In genomic region chr15:52115598-52116427, GRCh38 we compare ENCODE assay signal across 1 cellular context.
TF ChIP-seq lines count a peak whose summit lies in the region.

No MANE protein-coding gene starts in this region.

TF ChIP-seq in K562, 482 proteins besides CTCF, POLR2A, EP300 and RAD21 (continued from another document):
- TF ChIP-seq PHF20 (IDR thresholded peaks at IDR 0.05; ENCODE audit: partially characterized antibody) (no peak), NR2C1 (IDR thresholded peaks at IDR 0.05) (peak; percentile 37), NR2C1 (tag; IDR thresholded peaks at IDR 0.05) (peak; percentile 44; the same call in 1 of the 2 replicates), ILK (tag; IDR thresholded peaks at IDR 0.05; ENCODE audit: borderline replicate concordance, low read depth) (no peak), ZNF239 (CRISPR knock-in tag; IDR thresholded peaks at IDR 0.05) (no peak), DLX4 (CRISPR knock-in tag; IDR thresholded peaks at IDR 0.05) (no peak), EHMT2 (IDR thresholded peaks at IDR 0.05) (peak; percentile 48), ZNF699 (CRISPR knock-in tag; IDR thresholded peaks at IDR 0.05; ENCODE audit: insufficient replicate concordance) (no peak), TAL1 (IDR thresholded peaks at IDR 0.05) (peak; percentile 24; the same call in 1 of the 2 replicates), ARID3A (IDR thresholded peaks at IDR 0.05; ENCODE audit: borderline replicate concordance, low read depth, low read length) (peak; percentile 19; the same call in 1 of the 2 replicates), CBFA2T3 (IDR thresholded peaks at IDR 0.05) (peak; percentile 59), KLF6 (CRISPR knock-in tag; IDR thresholded peaks at IDR 0.05; ENCODE audit: borderline replicate concordance) (no peak), ARNT (IDR thresholded peaks at IDR 0.05) (no peak), TFAM (CRISPR knock-in tag; conservative IDR thresholded peaks at IDR 0.05) (no peak), TEAD4 (IDR thresholded peaks at IDR 0.05; ENCODE audit: low read length) (peak; percentile 47; the same call in 1 of the 2 replicates), TEAD4 (CRISPR knock-in tag; IDR thresholded peaks at IDR 0.05; ENCODE audit: borderline replicate concordance) (no peak), TCF3 (CRISPR knock-in tag; IDR thresholded peaks at IDR 0.05) (peak; percentile 61), L3MBTL2 (IDR thresholded peaks at IDR 0.05) (no peak), PCBP2 (IDR thresholded peaks at IDR 0.05; ENCODE audit: low read depth, low read length, poor library complexity, severe bottlenecking) (no peak), ARID1B (IDR thresholded peaks at IDR 0.05) (peak; percentile 50), HMBOX1 (IDR thresholded peaks at IDR 0.05) (peak; percentile 94), IRF9 (tag; IDR thresholded peaks at IDR 0.05) (peak; percentile 34; the same call in 1 of the 2 replicates), CEBPB (tag; IDR thresholded peaks at IDR 0.05) (peak; percentile 77), XRCC4 (IDR thresholded peaks at IDR 0.05; ENCODE audit: extremely low read depth, insufficient read depth, insufficient read length) (no peak), FOXM1 (IDR thresholded peaks at IDR 0.05; ENCODE audit: low read depth) (no peak), FOXM1 (CRISPR knock-in tag; IDR thresholded peaks at IDR 0.05; ENCODE audit: low read depth) (no peak), ZEB2 (IDR thresholded peaks at IDR 0.05) (no peak), ZNF224 (CRISPR knock-in tag; IDR thresholded peaks at IDR 0.05) (no peak), RREB1 (CRISPR knock-in tag; IDR thresholded peaks at IDR 0.05) (no peak), CEBPG (CRISPR knock-in tag; IDR thresholded peaks at IDR 0.05) (no peak), CEBPG (tag; conservative IDR thresholded peaks at IDR 0.05 in 1 of 2, IDR thresholded peaks at IDR 0.05 in 1 of 2) (peak; percentile 44 to 46; a peak in 1 of 4 replicates), RBM34 (IDR thresholded peaks at IDR 0.05; ENCODE audit: borderline replicate concordance, insufficient read depth, low read length) (no peak), SUPT5H (IDR thresholded peaks at IDR 0.05) (no peak), TBP (optimal IDR thresholded peaks at IDR 0.05; ENCODE audit: low read depth, low read length) (no peak), SMAD3 (CRISPR knock-in tag; conservative IDR thresholded peaks at IDR 0.05) (no peak), TAF7 (tag; IDR thresholded peaks at IDR 0.05) (no peak), POLR3G (IDR thresholded peaks at IDR 0.05; ENCODE audit: extremely low read depth, insufficient read length, insufficient replicate concordance) (no peak), ZHX1 (conservative IDR thresholded peaks at IDR 0.05; ENCODE audit: low read length) (no peak), CBFA2T2 (conservative IDR thresholded peaks at IDR 0.05) (0 out of 2 replicates have a peak, but pooled peaks have one; percentile 30), ZNF140 (CRISPR knock-in tag; IDR thresholded peaks at IDR 0.05) (no peak), MEIS2 (IDR thresholded peaks at IDR 0.05; ENCODE audit: partially characterized antibody) (peak; percentile 20), ZNF316 (IDR thresholded peaks at IDR 0.05) (no peak), SETDB1 (IDR thresholded peaks at IDR 0.05; ENCODE audit: low read length) (no peak)
